Comparison of ENCODE assay signal across 1 cellular context in genomic region chr1:202145325-202146140, GRCh38.
TF ChIP-seq lines count a peak whose summit lies in the region.

No MANE protein-coding gene starts in this region.

TF ChIP-seq in HepG2, 621 proteins besides CTCF, POLR2A, EP300 and RAD21:
- no peak for TF ChIP-seq ZBTB3 (CRISPR knock-in tag; IDR thresholded peaks at IDR 0.05; ENCODE audit: borderline replicate concordance, low read depth)
- TF ChIP-seq PHB2 (IDR thresholded peaks at IDR 0.05; ENCODE audit: partially characterized antibody), result no peak
- no peak for TF ChIP-seq MTF1 (CRISPR knock-in tag; IDR thresholded peaks at IDR 0.05)
- TF ChIP-seq MZF1 (CRISPR knock-in tag; IDR thresholded peaks at IDR 0.05; ENCODE audit: borderline replicate concordance), result no peak
- no peak for TF ChIP-seq ZNF766 (CRISPR knock-in tag; IDR thresholded peaks at IDR 0.05; ENCODE audit: borderline replicate concordance)
- no peak for TF ChIP-seq RARG (CRISPR knock-in tag; IDR thresholded peaks at IDR 0.05; ENCODE audit: low read depth)
- no peak for TF ChIP-seq ZNF142 (CRISPR knock-in tag; IDR thresholded peaks at IDR 0.05)
- no peak for TF ChIP-seq NFE2L1 (CRISPR knock-in tag; IDR thresholded peaks at IDR 0.05; ENCODE audit: borderline replicate concordance)
- no peak for TF ChIP-seq TGIF2 (CRISPR knock-in tag; IDR thresholded peaks at IDR 0.05)
- no peak for TF ChIP-seq SRSF4 (IDR thresholded peaks at IDR 0.05; ENCODE audit: low read depth, low read length, poor library complexity, severe bottlenecking)
- TF ChIP-seq RFX5 (IDR thresholded peaks at IDR 0.05; ENCODE audit: low read depth, low read length), result no peak
- TF ChIP-seq ZNF557 (CRISPR knock-in tag; IDR thresholded peaks at IDR 0.05), result no peak
- no peak for TF ChIP-seq ZNF790 (CRISPR knock-in tag; IDR thresholded peaks at IDR 0.05; ENCODE audit: borderline replicate concordance)
- no peak for TF ChIP-seq ZNF740 (CRISPR knock-in tag; IDR thresholded peaks at IDR 0.05)
- TF ChIP-seq FOXA3 (CRISPR knock-in tag; IDR thresholded peaks at IDR 0.05), result no peak
- TF ChIP-seq SOX13 (IDR thresholded peaks at IDR 0.05), result no peak
- no peak for TF ChIP-seq SOX13 (CRISPR knock-in tag; conservative IDR thresholded peaks at IDR 0.05 in 1 of 2, IDR thresholded peaks at IDR 0.05 in 1 of 2)
- no peak for TF ChIP-seq KDM3A (CRISPR knock-in tag; IDR thresholded peaks at IDR 0.05; ENCODE audit: low read depth)
- no peak for TF ChIP-seq DR1 (CRISPR knock-in tag; IDR thresholded peaks at IDR 0.05)
